In the genomic region with DNA sequence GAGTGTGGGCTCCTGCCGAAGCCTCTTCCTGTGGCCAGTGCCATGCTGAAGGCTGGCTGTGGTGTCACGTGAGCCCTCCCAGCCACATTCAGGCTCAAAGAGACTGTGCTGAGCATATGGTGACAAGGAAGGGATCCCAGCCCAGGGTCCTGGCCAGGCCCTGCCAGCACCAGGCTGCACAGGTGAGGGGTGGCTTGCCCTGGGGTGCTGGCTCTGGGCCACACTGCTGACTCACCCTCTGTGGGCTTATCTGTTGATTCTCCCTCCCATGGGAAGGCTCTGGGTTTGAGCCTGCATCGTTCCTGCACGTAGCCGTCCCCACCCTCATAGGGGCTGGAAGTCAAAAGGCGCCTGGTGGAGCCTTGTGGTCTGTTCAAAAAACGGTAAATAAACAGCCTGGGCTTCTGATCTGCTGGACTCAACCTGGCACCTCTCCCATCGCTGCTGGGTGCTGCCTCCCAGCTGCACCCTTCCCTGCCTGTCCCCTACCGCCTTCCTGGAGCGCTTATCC, we compare ENCODE assay signal across 8 cellular contexts. TPM values are rescaled to one million over a fixed set of nuclear protein-coding genes. Genes with fewer than 3 reads are reported as not detected.
A peak's percentile ranks its signal among the peaks of the same experiment; 100 is the strongest.
DNase-seq lines count a peak whose midpoint lies in the region; ATAC-seq, FAIRE-seq and TF ChIP-seq lines count a peak whose summit lies in the region.

No MANE protein-coding gene starts in this region.

- no peak for TF ChIP-seq CTCF in CD4-positive, alpha-beta T cell (IDR thresholded peaks at IDR 0.05)
- TF ChIP-seq CTCF in kidney (IDR thresholded peaks at IDR 0.05; ENCODE audit: borderline replicate concordance, extremely low read depth, insufficient read depth) = no peak
- no peak for TF ChIP-seq CTCF in testis (IDR thresholded peaks at IDR 0.05)

- H3K9ac ChIP-seq in kidney (ENCODE audit: low read length in 2 of 2) = peak overlapping the region in 1 of 2 donors; percentile 21

- H3K9me3 ChIP-seq in CD4-positive, alpha-beta T cell (ENCODE audit: control insufficient read depth, low read length) = no peaks in the 10 kb centered on the region
- H3K9me3 ChIP-seq in kidney (ENCODE audit: control insufficient read depth in 1 of 2, low read length in 2 of 2) (no peaks in the 10 kb centered on the region), testis (no peaks in the 10 kb centered on the region)

- peaks cover 83% of the 10 kb centered on the region for H3K4me1 Mint-ChIP-seq in CD4-positive, alpha-beta T cell (ENCODE audit: low read depth)

- no peak for TF ChIP-seq POLR2A in testis (IDR thresholded peaks at IDR 0.05)

- H3K36me3 Mint-ChIP-seq in CD4-positive, alpha-beta T cell (ENCODE audit: low read depth) = peaks cover 16% of the 10 kb centered on the region

- H3K4me1 ChIP-seq in kidney (ENCODE audit: control insufficient read depth in 1 of 2, insufficient read depth in 1 of 2, low read depth in 1 of 2, low read length in 2 of 2) (peaks cover 68% of the 10 kb centered on the region in 2 donors), testis (peaks cover 59% of the 10 kb centered on the region)

- CTCF ChIA-PET in CD4-positive, alpha-beta T cell (lab: Charles Lee) = no interaction called here

- no peaks in the 10 kb centered on the region for H3K9me3 Mint-ChIP-seq in CD4-positive, alpha-beta T cell

- POLR2A ChIA-PET in CD4-positive, alpha-beta T cell (lab: Charles Lee) = interaction anchor here (4.4 kb wide), 1 partner anchor 31 kb away, joined by 17 read pairs; a partner anchor contains a TSS

- H3K4me3 Mint-ChIP-seq in CD4-positive, alpha-beta T cell = no peak overlapping the region

- no peaks in the 10 kb centered on the region for H3K27me3 Mint-ChIP-seq in CD4-positive, alpha-beta T cell

- WGBS in testis, 2 donors = 41 to 61% methylated on average over 8 to 10 of the region's 10 CpGs

- FAIRE-seq in kidney (lab: Jason Lieb, UNC) = no peak

- peak overlapping the region; percentile 96 for H3K27ac Mint-ChIP-seq in CD4-positive, alpha-beta T cell

- H3K4me3 ChIP-seq in kidney (ENCODE audit: low read length in 2 of 2) = no peak overlapping the region
- no peak overlapping the region for H3K4me3 ChIP-seq in testis

- no peak for ATAC-seq in CD4-positive, alpha-beta T cell (ENCODE audit: poor library complexity)

- H3K36me3 ChIP-seq in kidney (ENCODE audit: control insufficient read depth in 1 of 2, insufficient read depth in 2 of 2, low read length in 2 of 2) = no peaks in the 10 kb centered on the region
- no peaks in the 10 kb centered on the region for H3K36me3 ChIP-seq in testis (ENCODE audit: low read depth, missing control alignments)

- peak in 1 of 10 experiments; percentile 15 for DNase-seq in CD4-positive, alpha-beta T cell
- DNase-seq in LoVo (ENCODE audit: low spot score) (peak; percentile 95), kidney (peak; percentile 94), testis (peak; percentile 51), AML-193 (lab: John Stamatoyannopoulos, UW) (no peak), NCI-H1105 treated with DMSO at 0.1 percent for 48 hours (lab: John Stamatoyannopoulos, UW) (no peak), iPS-NIHi11 (ENCODE audit: low spot score) (no peak)

- no peaks in the 10 kb centered on the region for H3K27me3 ChIP-seq in CD4-positive, alpha-beta T cell (ENCODE audit: control insufficient read depth, insufficient read depth, low read length)
- no peaks in the 10 kb centered on the region for H3K27me3 ChIP-seq in testis

- intact Hi-C loops in CD4-positive, alpha-beta T cell (cut with DNase I, micrococcal nuclease) = no loop called here
- intact Hi-C loops in kidney (cut with DNase I) = no loop called here
- intact Hi-C loops in testis (cut with DNase I; ENCODE audit: low total_unique reads) = no loop called here

- peak overlapping the region; percentile 30 for H3K27ac ChIP-seq in CD4-positive, alpha-beta T cell (ENCODE audit: low read depth, low read length)
- H3K27ac ChIP-seq in angular gyrus (ENCODE audit: low read depth, low read length) (peak overlapping the region; percentile 87), kidney (ENCODE audit: low read depth in 2 of 2, low read length in 2 of 2) (peak overlapping the region; percentile 92 to 94), testis (peak overlapping the region; percentile 47 to 69)

RNA-seq across cellular contexts. Expression of a gene that starts 31.1 kb away (rescaled TPM):
- total RNA-seq in CD4-positive, alpha-beta T cell = 100 to 1,000 TPM; 279 to 286 TPM
- total RNA-seq in kidney (226 TPM), testis (100 to 1,000 TPM; 226 to 274 TPM)
- polyA plus RNA-seq in kidney (ENCODE audit: insufficient read depth, low read depth, low replicate concordance) (79.0 TPM), testis (ENCODE audit: insufficient read depth, low read depth, low replicate concordance) (166 TPM)

RNA-seq across cellular contexts. Expression of a gene that starts 47.7 kb away (rescaled TPM):
- total RNA-seq in CD4-positive, alpha-beta T cell = 10 to 100 TPM; 48.6 to 53.3 TPM
- total RNA-seq in kidney (55.2 TPM), testis (10 to 100 TPM; 44.3 to 44.6 TPM)
- polyA plus RNA-seq in kidney (ENCODE audit: insufficient read depth, low read depth, low replicate concordance) (77.2 TPM), testis (ENCODE audit: insufficient read depth, low read depth, low replicate concordance) (27.8 TPM)

Comparison
In these comparisons a context has a peak if more than half of its experiments do, and no peak if none do; other contexts are left out.
1. DNase-seq: peak in LoVo (single experiment), kidney (single experiment) and testis (single experiment); none in AML-193 (0 of 2), NCI-H1105 treated with DMSO at 0.1 percent for 48 hours (single experiment) and iPS-NIHi11 (single experiment).
2. H3K27ac ChIP-seq: peak in every context shown above with its lines; median percentile 93 in kidney; 87 in angular gyrus; 58 in testis; 30 in CD4-positive, alpha-beta T cell.